Comparison of ENCODE assay signal across 1 cellular context in genomic region chr5:93575466-93575865, GRCh38.
TF ChIP-seq lines count a peak whose summit lies in the region.

No MANE protein-coding gene starts in this region.

TF ChIP-seq in H1, 55 proteins besides CTCF, POLR2A, EP300 and RAD21:
- TF ChIP-seq EZH2 (IDR thresholded peaks at IDR 0.05; ENCODE audit: low read depth, low read length, severe bottlenecking) (peak; percentile 19), RBBP5 (IDR thresholded peaks at IDR 0.05; ENCODE audit: borderline replicate concordance, low read depth, low read length) (no peak)
TF ChIP-seq in H1: peak in this region for 1.
